8 cellular contexts compared by ENCODE assay signal in genomic region chr12:97404549-97404948, GRCh38. TPM values are rescaled to one million over a fixed set of nuclear protein-coding genes. Genes with fewer than 3 reads are reported as not detected.
DNase-seq lines count a peak whose midpoint lies in the region; ATAC-seq, FAIRE-seq and TF ChIP-seq lines count a peak whose summit lies in the region.

No MANE protein-coding gene starts in this region.

- TF ChIP-seq RAD21 in HepG2 (CRISPR knock-in tag; IDR thresholded peaks at IDR 0.05), result peak; percentile 73

- CTCF ChIA-PET in HepG2 (lab: Yijun Ruan, JAX; ENCODE audit: low intra/inter-chr PET ratio, low total read pairs), result interaction anchor here (1.3 to 2.2 kb wide), 2 partner anchors 35 to 255 kb away, joined by 3 to 13 read pairs; no protein-coding TSS in a partner anchor

- TF ChIP-seq POLR2A in HepG2 (IDR thresholded peaks at IDR 0.05; ENCODE audit: insufficient read depth in 1 of 2, low read depth in 2 of 2, low read length in 2 of 2), result no peak

- 4% methylated on average over 2 of the region's 2 CpGs for WGBS in HepG2 (ENCODE audit: low lambda C conversion rate)

- FAIRE-seq in HepG2 (lab: Jason Lieb, UNC), result peak; percentile 77

- TF ChIP-seq CTCF in HepG2 (CRISPR knock-in tag; IDR thresholded peaks at IDR 0.05), result peak; percentile 81
- no peak for TF ChIP-seq CTCF in CD14-positive monocyte (IDR thresholded peaks at IDR 0.05)

- no peak overlapping the region for H3K4me3 ChIP-seq in HepG2 (replicated peaks in 1 of 3; ENCODE audit: insufficient read depth in 1 of 3, low read depth in 2 of 3, low read length in 3 of 3)

- no peak overlapping the region for H3K4me2 ChIP-seq in HepG2 (ENCODE audit: low read depth, low read length)

- peaks cover 0 to 3% (median 1%) of the 10 kb centered on the region in 3 donors for H3K27me3 Mint-ChIP-seq in CD14-positive monocyte (ENCODE audit: low read depth in 3 of 3)

- DNase-seq in G401 (ENCODE audit: low spot score) (peak; percentile 41), NCI-H345 treated with DMSO at 0.1 percent for 48 hours (lab: John Stamatoyannopoulos, UW; ENCODE audit: unreplicated experiment) (peak; percentile 78), T47D (ENCODE audit: low read depth in 1 of 2, low spot score in 1 of 2) (peak; percentile 37 to 81), HepG2 (ENCODE audit: low spot score) (peak; percentile 51), CD14-positive monocyte (ENCODE audit: low spot score) (no peak), KG1 (lab: John Stamatoyannopoulos, UW) (no peak)

- no peaks in the 10 kb centered on the region for H3K4me1 ChIP-seq in HepG2 (ENCODE audit: insufficient read depth, low read length)

- no peaks in the 10 kb centered on the region for H3K36me3 Mint-ChIP-seq in CD14-positive monocyte

- no peak overlapping the region for H3K4me3 Mint-ChIP-seq in CD14-positive monocyte

- H2AFZ ChIP-seq in HepG2 (ENCODE audit: low read length), result no peak overlapping the region

- no peaks in the 10 kb centered on the region for H3K36me3 ChIP-seq in HepG2 (replicated peaks in 1 of 2; ENCODE audit: control insufficient read depth in 1 of 2, insufficient read depth in 2 of 2, low read length in 2 of 2)

- no peaks in the 10 kb centered on the region for H3K9me3 ChIP-seq in HepG2 (ENCODE audit: low read length)

- no TSS peak for BruUV-seq in HepG2 (replicated peaks; lab: Mats Ljungman, UMichigan)

- H3K4me1 Mint-ChIP-seq in CD14-positive monocyte, result no peaks in the 10 kb centered on the region

- no peaks in the 10 kb centered on the region for H3K9me3 Mint-ChIP-seq in CD14-positive monocyte

- no peaks in the 10 kb centered on the region; a peak in 2 of 5 replicates for H3K27me3 ChIP-seq in HepG2 (ENCODE audit: control insufficient read depth in 1 of 2, insufficient read depth in 2 of 2, low read length in 2 of 2)

- H3K79me2 ChIP-seq in HepG2 (ENCODE audit: insufficient read depth, low read length), result no peaks in the 10 kb centered on the region

- POLR2A ChIA-PET in HepG2 (lab: Yijun Ruan, JAX), result no interaction called here

- H4K20me1 ChIP-seq in HepG2 (ENCODE audit: insufficient read depth, low read length), result no peaks in the 10 kb centered on the region

- H3K9ac ChIP-seq in HepG2 (ENCODE audit: insufficient read depth, low read depth, low read length), result no peak overlapping the region

- ATAC-seq in GM19455 (IDR thresholded peaks at IDR 0.05; ENCODE audit: unreplicated experiment), result peak; percentile 96
- peak; percentile 96 for ATAC-seq in HG03354 (IDR thresholded peaks at IDR 0.05; ENCODE audit: poor library complexity, severe bottlenecking, unreplicated experiment)
- ATAC-seq in HepG2, result peak; percentile 92

- no peak overlapping the region for H3K27ac ChIP-seq in HepG2 (ENCODE audit: extremely low read length, insufficient read depth, low read length)

- no peak overlapping the region for H3K27ac Mint-ChIP-seq in CD14-positive monocyte

- in situ Hi-C loops in G401 (cut with HindIII; ENCODE audit: low sequenced_read_pairs) (no loop called here), T47D (cut with HindIII; ENCODE audit: low pct_unique_long_range_greater_than_20kb, low sequenced_read_pairs) (no loop called here), HepG2 (cut with HindIII; ENCODE audit: extremely low pct_ligation_motif_present, low pct_unique_long_range_greater_than_20kb) (no loop called here)

- intact Hi-C loops in HepG2 (cut with micrococcal nuclease; ENCODE audit: unreplicated experiment), result loop anchor here (1.0 to 2.0 kb wide), 2 partner anchors 255 to 414 kb away; no protein-coding TSS in a partner anchor
- intact Hi-C loops in CD14-positive monocyte (cut with micrococcal nuclease), result no loop called here

- no peak for TF ChIP-seq EP300 in HepG2 (IDR thresholded peaks at IDR 0.05; ENCODE audit: low read depth in 2 of 2, low read length in 2 of 2)
- no peak for TF ChIP-seq EP300 in HepG2 (CRISPR knock-in tag; IDR thresholded peaks at IDR 0.05; ENCODE audit: borderline replicate concordance)

TF ChIP-seq in HepG2, 621 proteins besides CTCF, POLR2A, EP300 and RAD21 (continues in another document):
- TF ChIP-seq ZNF816 (CRISPR knock-in tag; IDR thresholded peaks at IDR 0.05; ENCODE audit: borderline replicate concordance) (no peak), SETDB1 (CRISPR knock-in tag; IDR thresholded peaks at IDR 0.05; ENCODE audit: borderline replicate concordance) (no peak), CSRNP1 (CRISPR knock-in tag; IDR thresholded peaks at IDR 0.05) (no peak), ZBTB26 (CRISPR knock-in tag; IDR thresholded peaks at IDR 0.05; ENCODE audit: borderline replicate concordance) (no peak), ARNT (IDR thresholded peaks at IDR 0.05) (no peak), ATF7-NPFF (CRISPR knock-in tag; IDR thresholded peaks at IDR 0.05; ENCODE audit: low read depth) (no peak), SPEN (CRISPR knock-in tag; IDR thresholded peaks at IDR 0.05; ENCODE audit: low read depth) (no peak), MED8 (CRISPR knock-in tag; IDR thresholded peaks at IDR 0.05; ENCODE audit: insufficient replicate concordance) (no peak), SMC3 (IDR thresholded peaks at IDR 0.05; ENCODE audit: low read length) (peak; percentile 92), KDM5B (CRISPR knock-in tag; IDR thresholded peaks at IDR 0.05; ENCODE audit: borderline replicate concordance) (no peak), TBL1XR1 (IDR thresholded peaks at IDR 0.05; ENCODE audit: borderline replicate concordance, low read length, partially characterized antibody) (no peak), ADNP (CRISPR knock-in tag; IDR thresholded peaks at IDR 0.05) (no peak), ZBTB25 (CRISPR knock-in tag; IDR thresholded peaks at IDR 0.05) (0 out of 2 replicates have a peak, but pooled peaks have one; percentile 19), FLYWCH1 (CRISPR knock-in tag; IDR thresholded peaks at IDR 0.05) (no peak), AGO2 (optimal IDR thresholded peaks at IDR 0.05; ENCODE audit: low read depth, low read length) (no peak)

RNA-seq across cellular contexts. Expression of gene RMST, which starts 58.1 kb away (rescaled TPM):
- total RNA-seq in G401 (2014; rRNA removed; shearing (Covaris generic)), result 14.6 and 18.9 TPM in 2 replicates
- total RNA-seq in HepG2 (2016; rRNA removed; fragmentation: Illumina TruSeq; extraction: Trizol), result 0.13 TPM in 1 of 2 replicates, not detected in the other
- 0.30 and 0.79 TPM in 2 replicates for total RNA-seq in HepG2 (2016; cell fraction: cytosol; rRNA removed; fragmentation: Illumina TruSeq; extraction: Trizol; ENCODE audit: low read depth)
- total RNA-seq in HepG2 (2016; cell fraction: insoluble cytoplasmic fraction; rRNA removed; fragmentation: Illumina TruSeq; extraction: Trizol), result not detected in 2 replicates
- total RNA-seq in HepG2 (2016; cell fraction: membrane; rRNA removed; fragmentation: Illumina TruSeq; extraction: Trizol), result 0.24 and 0.28 TPM in 2 replicates
- 0.37 TPM in 1 of 2 replicates, not detected in the other for total RNA-seq in HepG2 (2016; cell fraction: nucleus; rRNA removed; fragmentation: Illumina TruSeq; extraction: Trizol)
- polyA plus RNA-seq in HepG2 (2011; rRNA removed), result 0.08 TPM in 1 of 2 replicates, not detected in the other
- polyA plus RNA-seq in HepG2 (2011; cell fraction: cytosol; rRNA removed), result not detected in 2 replicates
- polyA plus RNA-seq in HepG2 (2011; cell fraction: nucleus; rRNA removed), result 0.10 and 0.59 TPM in 2 replicates
- polyA plus RNA-seq in HepG2 (2012), result 0.11 TPM in 1 of 2 replicates, not detected in the other
- polyA plus RNA-seq in HepG2 (2016; cell fraction: cytosol; fragmentation: Illumina TruSeq; extraction: Trizol; ENCODE audit: low read depth), result not detected in 2 replicates
- not detected in 2 replicates for polyA plus RNA-seq in HepG2 (2016; cell fraction: insoluble cytoplasmic fraction; fragmentation: Illumina TruSeq; extraction: Trizol; ENCODE audit: low read depth)
- not detected in 2 replicates for polyA plus RNA-seq in HepG2 (2016; cell fraction: membrane; fragmentation: Illumina TruSeq; extraction: Trizol; ENCODE audit: low read depth)
- polyA plus RNA-seq in HepG2 (2016; cell fraction: nucleus; fragmentation: Illumina TruSeq; extraction: Trizol; ENCODE audit: insufficient read depth, low read depth), result not detected in 2 replicates
- not detected in 2 replicates for polyA minus RNA-seq in HepG2 (2011; rRNA and poly(A)+ RNA removed; ENCODE audit: low replicate concordance)
- polyA minus RNA-seq in HepG2 (2011; cell fraction: cytosol; rRNA and poly(A)+ RNA removed), result not detected in 2 replicates
- polyA minus RNA-seq in HepG2 (2011; cell fraction: nucleus; rRNA and poly(A)+ RNA removed), result 1.5 and 1.7 TPM in 2 replicates
- polyA plus RNA-seq in CD14-positive monocyte, result not detected

Comparison
In these comparisons a context has a peak if more than half of its experiments do, and no peak if none do; other contexts are left out.
1. DNase-seq: peak in G401 (single experiment), NCI-H345 treated with DMSO at 0.1 percent for 48 hours (single experiment), T47D (2 of 2) and HepG2 (single experiment); none in CD14-positive monocyte (single experiment) and KG1 (single experiment).
2. Peak in every context shown above with its lines, with median percentiles within 50 percentile points of each other: ATAC-seq.